In the genomic region with DNA sequence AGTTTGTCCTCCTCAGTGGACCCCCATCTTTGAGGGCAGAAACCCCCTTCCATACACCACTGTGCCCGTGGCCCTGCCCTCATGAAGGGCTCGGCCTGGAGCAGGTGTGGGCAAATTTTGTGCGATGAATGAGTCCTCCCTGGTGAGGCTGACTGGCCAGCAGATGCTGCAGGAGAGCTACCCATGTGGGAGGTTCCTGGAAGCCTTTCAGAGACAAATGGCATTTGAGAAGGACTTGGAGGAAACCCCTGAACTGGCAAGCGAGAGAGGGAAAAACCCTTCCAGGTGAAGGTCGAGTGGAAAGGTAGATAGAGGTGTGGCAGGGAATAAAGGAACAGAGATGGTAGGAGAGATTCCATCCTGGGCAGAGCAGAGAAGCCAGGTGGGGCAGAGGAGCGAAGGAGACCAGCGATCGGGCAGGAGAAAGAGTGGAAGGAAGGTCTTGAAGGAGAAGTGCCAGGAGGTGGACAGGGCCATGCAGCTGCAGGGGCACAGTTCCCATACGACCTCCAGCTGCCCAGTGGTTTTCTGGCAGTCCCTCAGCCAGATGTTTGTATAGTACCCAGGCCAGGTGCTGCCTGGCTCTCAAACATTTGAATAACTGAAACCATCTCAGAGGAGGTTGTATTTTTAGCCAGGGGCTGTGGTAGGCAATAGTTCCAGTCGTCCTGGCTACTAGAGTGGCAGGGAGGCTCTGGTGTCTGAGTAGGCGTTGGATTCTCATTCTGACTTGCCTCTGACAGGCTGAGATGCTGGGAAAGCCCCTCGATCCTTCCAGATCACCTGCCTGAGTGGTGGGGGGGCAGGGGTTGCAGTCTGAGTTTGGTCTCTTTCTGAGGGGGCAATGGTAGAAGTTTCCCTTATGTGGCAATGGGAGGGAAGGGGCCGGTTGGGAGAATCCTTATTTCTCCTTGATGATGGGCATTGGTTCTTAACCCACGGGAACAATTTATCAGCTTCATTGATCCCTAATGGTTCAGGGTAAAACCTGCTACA, we compare ENCODE assay signal across 11 cellular contexts. TPM values are rescaled to one million over a fixed set of nuclear protein-coding genes. Genes with fewer than 3 reads are reported as not detected.
A peak's percentile ranks its signal among the peaks of the same experiment; 100 is the strongest.
DNase-seq lines count a peak whose midpoint lies in the region; ATAC-seq and TF ChIP-seq lines count a peak whose summit lies in the region.
"Had no signal": no experiment of that assay in that cellular context is flagged by ENCODE, and none has a peak within 500 bp of the region (broad histone marks: within the 10 kb centered on the region; RNA-seq: fewer than 3 reads in every experiment).

No MANE protein-coding gene starts in this region.

- peak overlapping the region; percentile 34 for H3K4me3 ChIP-seq in GM12875 (ENCODE audit: low read depth, low read length)
- H3K4me3 ChIP-seq: lower lobe of right lung had no signal

- ATAC-seq in GM19328 (IDR thresholded peaks at IDR 0.05; ENCODE audit: unreplicated experiment) (peak; percentile 90), HG03060 (IDR thresholded peaks at IDR 0.05; ENCODE audit: low read depth, unreplicated experiment) (peak; percentile 97)
- peak; percentile 98 to 99 for ATAC-seq in activated T-cell treated with anti-CD3 and anti-CD28 coated beads, Interleukin-2, amount 50 U/mL, for 72 hours (replicated peaks in 1 of 2)

- peak overlapping the region; percentile 26 to 59 for H3K4me3 Mint-ChIP-seq in activated T-cell treated with anti-CD3 and anti-CD28 coated beads, Interleukin-2, amount 50 U/mL, for 72 hours
- H3K4me3 Mint-ChIP-seq: central memory CD8-positive, alpha-beta T cell had no signal

- DNase-seq in activated T-cell treated with anti-CD3 and anti-CD28 coated beads, Interleukin-2, amount 50 U/mL, for 72 hours: peak; percentile 66 to 78
- DNase-seq in NCI-H226: no peak
- DNase-seq in NCI-H2029 treated with DMSO at 0.1 percent for 48 hours (lab: John Stamatoyannopoulos, UW): no peak
- DNase-seq in SKM-1 treated with dmso at 0.1 percent for 144 hours (lab: John Stamatoyannopoulos, UW; ENCODE audit: unreplicated experiment): no peak
- no peak for DNase-seq in LoVo (ENCODE audit: low spot score)
- DNase-seq: lower lobe of right lung, SHP77 treated with DMSO at 0.1 percent for 48 hours had no signal

- H3K36me3 Mint-ChIP-seq in activated T-cell treated with anti-CD3 and anti-CD28 coated beads, Interleukin-2, amount 50 U/mL, for 72 hours (ENCODE audit: insufficient read depth in 2 of 2): peaks cover 5 to 9% of the 10 kb centered on the region in 2 donors

- H3K27me3 Mint-ChIP-seq in activated T-cell treated with anti-CD3 and anti-CD28 coated beads, Interleukin-2, amount 50 U/mL, for 72 hours (ENCODE audit: low read depth): peaks cover 33% of the 10 kb centered on the region

- H3K9me3 Mint-ChIP-seq in activated T-cell treated with anti-CD3 and anti-CD28 coated beads, Interleukin-2, amount 50 U/mL, for 72 hours: peaks cover 2 to 5% of the 10 kb centered on the region in 2 donors
- H3K9me3 Mint-ChIP-seq: central memory CD8-positive, alpha-beta T cell had no signal

- peaks cover 16% of the 10 kb centered on the region for H3K4me1 Mint-ChIP-seq in activated T-cell treated with anti-CD3 and anti-CD28 coated beads, Interleukin-2, amount 50 U/mL, for 72 hours (ENCODE audit: low read depth)
- H3K4me1 Mint-ChIP-seq: central memory CD8-positive, alpha-beta T cell had no signal

- H3K27ac Mint-ChIP-seq in activated T-cell treated with anti-CD3 and anti-CD28 coated beads, Interleukin-2, amount 50 U/mL, for 72 hours: no peak overlapping the region

- no peak for TF ChIP-seq CTCF in GM12875 (IDR thresholded peaks at IDR 0.05; ENCODE audit: borderline replicate concordance, insufficient read depth, low read depth, low read length)

RNA-seq across cellular contexts. Expression of gene FBXL14, which starts 40.1 kb away (rescaled TPM):
- total RNA-seq in activated T-cell treated with anti-CD3 and anti-CD28 coated beads, Interleukin-2, amount 50 U/mL, for 72 hours: 10 to 100 TPM; 18.1 to 19.9 TPM

Comparison
In these comparisons a context has a peak if more than half of its experiments do, and no peak if none do; other contexts are left out.
1. DNase-seq: peak in activated T-cell treated with anti-CD3 and anti-CD28 coated beads, Interleukin-2, amount 50 U/mL, for 72 hours (2 of 2); none in NCI-H226 (single experiment), NCI-H2029 treated with DMSO at 0.1 percent for 48 hours (single experiment), SKM-1 treated with dmso at 0.1 percent for 144 hours (single experiment) and LoVo (single experiment).
2. Peak in every context shown above with its lines, with median percentiles within 50 percentile points of each other: ATAC-seq.